In the genomic region with DNA sequence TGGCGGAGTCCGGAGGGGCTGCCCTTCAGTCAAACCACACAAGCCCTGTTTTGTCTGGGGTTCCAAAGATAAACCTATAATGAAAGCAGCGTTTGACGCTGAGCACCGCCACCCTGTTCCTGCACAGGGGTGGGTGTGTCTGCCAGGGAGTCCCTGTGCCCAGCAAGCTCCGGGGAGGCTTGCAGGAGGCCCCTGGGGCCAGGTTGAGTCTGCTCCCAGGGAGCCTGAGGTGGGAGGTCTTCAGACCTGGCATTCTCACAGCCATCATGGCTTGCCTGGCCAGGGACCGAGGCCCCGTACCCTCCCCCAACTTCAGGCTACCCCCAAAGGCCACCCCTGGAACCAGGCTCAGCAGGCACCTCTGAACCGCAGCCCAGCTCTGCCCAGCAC, we compare ENCODE assay signal across 1 cellular context.
TF ChIP-seq lines count a peak whose summit lies in the region.

No MANE protein-coding gene starts in this region.

TF ChIP-seq in GM23338, 12 proteins besides CTCF, POLR2A, EP300 and RAD21 (continued from another document):
- TF ChIP-seq, protein P1, sequence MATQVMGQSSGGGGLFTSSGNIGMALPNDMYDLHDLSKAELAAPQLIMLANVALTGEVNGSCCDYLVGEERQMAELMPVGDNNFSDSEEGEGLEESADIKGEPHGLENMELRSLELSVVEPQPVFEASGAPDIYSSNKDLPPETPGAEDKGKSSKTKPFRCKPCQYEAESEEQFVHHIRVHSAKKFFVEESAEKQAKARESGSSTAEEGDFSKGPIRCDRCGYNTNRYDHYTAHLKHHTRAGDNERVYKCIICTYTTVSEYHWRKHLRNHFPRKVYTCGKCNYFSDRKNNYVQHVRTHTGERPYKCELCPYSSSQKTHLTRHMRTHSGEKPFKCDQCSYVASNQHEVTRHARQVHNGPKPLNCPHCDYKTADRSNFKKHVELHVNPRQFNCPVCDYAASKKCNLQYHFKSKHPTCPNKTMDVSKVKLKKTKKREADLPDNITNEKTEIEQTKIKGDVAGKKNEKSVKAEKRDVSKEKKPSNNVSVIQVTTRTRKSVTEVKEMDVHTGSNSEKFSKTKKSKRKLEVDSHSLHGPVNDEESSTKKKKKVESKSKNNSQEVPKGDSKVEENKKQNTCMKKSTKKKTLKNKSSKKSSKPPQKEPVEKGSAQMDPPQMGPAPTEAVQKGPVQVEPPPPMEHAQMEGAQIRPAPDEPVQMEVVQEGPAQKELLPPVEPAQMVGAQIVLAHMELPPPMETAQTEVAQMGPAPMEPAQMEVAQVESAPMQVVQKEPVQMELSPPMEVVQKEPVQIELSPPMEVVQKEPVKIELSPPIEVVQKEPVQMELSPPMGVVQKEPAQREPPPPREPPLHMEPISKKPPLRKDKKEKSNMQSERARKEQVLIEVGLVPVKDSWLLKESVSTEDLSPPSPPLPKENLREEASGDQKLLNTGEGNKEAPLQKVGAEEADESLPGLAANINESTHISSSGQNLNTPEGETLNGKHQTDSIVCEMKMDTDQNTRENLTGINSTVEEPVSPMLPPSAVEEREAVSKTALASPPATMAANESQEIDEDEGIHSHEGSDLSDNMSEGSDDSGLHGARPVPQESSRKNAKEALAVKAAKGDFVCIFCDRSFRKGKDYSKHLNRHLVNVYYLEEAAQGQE (IDR thresholded peaks at IDR 0.05; ENCODE audit: unreplicated experiment), result no peak
- TF ChIP-seq POLR2AphosphoS5 (IDR thresholded peaks at IDR 0.05; ENCODE audit: low read depth), result no peak
